In the genomic region with DNA sequence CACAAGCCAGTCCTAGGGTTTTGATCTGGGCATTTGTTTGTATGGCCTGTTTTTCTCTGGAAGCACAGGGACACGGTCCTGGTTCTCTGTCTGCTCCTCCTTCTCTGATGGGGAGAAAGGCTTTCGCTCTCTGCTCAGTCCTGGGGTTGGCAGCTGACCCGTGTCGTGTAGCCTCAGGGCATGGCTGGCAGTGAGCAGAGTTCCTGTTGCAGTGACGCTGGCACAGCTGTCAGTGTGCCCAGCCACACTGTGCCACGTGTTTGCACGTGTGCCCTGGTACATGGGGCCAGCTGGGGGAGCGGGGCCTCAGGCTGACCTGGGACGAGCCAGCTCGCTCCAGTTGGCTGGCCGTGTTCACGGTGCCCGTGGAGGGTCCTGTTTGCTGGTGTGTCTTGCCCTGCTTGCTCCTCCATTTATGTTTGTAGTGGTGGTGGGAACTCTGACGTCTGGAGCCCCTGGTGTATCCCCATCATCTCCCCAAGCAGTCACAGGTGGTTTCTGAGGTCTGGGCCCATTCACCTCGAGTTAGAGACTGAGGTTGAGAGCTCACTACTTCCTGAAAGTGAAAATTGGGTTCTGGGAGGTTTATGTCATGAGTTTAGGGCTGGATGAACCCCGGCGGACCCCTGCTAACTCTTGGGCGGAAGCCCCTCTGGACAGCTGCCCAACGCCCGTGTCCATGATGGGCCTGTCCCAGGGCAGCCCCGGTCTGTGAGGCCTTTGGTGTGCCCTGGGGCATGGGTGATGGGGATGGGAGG, we compare ENCODE assay signal across 15 cellular contexts. TPM values are rescaled to one million over a fixed set of nuclear protein-coding genes. Genes with fewer than 3 reads are reported as not detected.
DNase-seq lines count a peak whose midpoint lies in the region; ATAC-seq and TF ChIP-seq lines count a peak whose summit lies in the region.
"Had no signal": no experiment of that assay in that cellular context is flagged by ENCODE, and none has a peak within 500 bp of the region (broad histone marks: within the 10 kb centered on the region; RNA-seq: fewer than 3 reads in every experiment).

No MANE protein-coding gene starts in this region.

- peak overlapping the region; percentile 52 for H3K27ac Mint-ChIP-seq in activated T-helper 17 cell treated with anti-CD3 and anti-CD28 coated beads, Interleukin-2, amount 50 U/mL, for 72 hours
- peak overlapping the region in 3 of 7 donors; percentile 54 to 64 (median 55) for H3K27ac Mint-ChIP-seq in CD14-positive monocyte
- H3K27ac Mint-ChIP-seq: GM23338 had no signal

- in situ Hi-C loops in GM13976 (cut with MboI; ENCODE audit: low sequenced_read_pairs, unreplicated experiment), result no loop called here

- peaks cover 75% of the 10 kb centered on the region for H3K36me3 Mint-ChIP-seq in activated T-helper 17 cell treated with anti-CD3 and anti-CD28 coated beads, Interleukin-2, amount 50 U/mL, for 72 hours (ENCODE audit: low read depth)
- H3K36me3 Mint-ChIP-seq in CD14-positive monocyte, result peaks cover 77 to 91% of the 10 kb centered on the region in 2 donors

- no peak for TF ChIP-seq CTCF in GM13976 (IDR thresholded peaks at IDR 0.05; ENCODE audit: borderline replicate concordance, control extremely low read depth, extremely low read depth, insufficient read depth, missing control alignments)
- TF ChIP-seq CTCF in CD14-positive monocyte (IDR thresholded peaks at IDR 0.05), result no peak

- DNase-seq in GM13976 (ENCODE audit: low spot score) (peak; percentile 74), myocyte (ENCODE audit: low read depth) (peak; percentile 71), CD14-positive monocyte (ENCODE audit: low spot score) (no peak), GOT3 (lab: John Stamatoyannopoulos, UW) (no peak), NCI-H2196 (lab: John Stamatoyannopoulos, UW; ENCODE audit: unreplicated experiment) (no peak)
- DNase-seq: AML-193; cortex of kidney; MM.1S; mucosa of descending colon; stimulated activated CD4-positive, alpha-beta T cell treated with anti-CD3 and anti-CD28 coated beads, Interleukin-4, amount 100 ng/mL, for 4 hours had no signal

- H3K9me3 Mint-ChIP-seq in activated T-helper 17 cell treated with anti-CD3 and anti-CD28 coated beads, Interleukin-2, amount 50 U/mL, for 72 hours, result no peaks in the 10 kb centered on the region
- no peaks in the 10 kb centered on the region for H3K9me3 Mint-ChIP-seq in CD14-positive monocyte
- H3K9me3 Mint-ChIP-seq: GM23338 had no signal

- ATAC-seq in activated T-helper 17 cell treated with anti-CD3 and anti-CD28 coated beads, Interleukin-2, amount 50 U/mL, for 72 hours (replicated peaks), result peak; percentile 69
- ATAC-seq: GM23338 had no signal

- H3K27me3 Mint-ChIP-seq in activated T-helper 17 cell treated with anti-CD3 and anti-CD28 coated beads, Interleukin-2, amount 50 U/mL, for 72 hours, result no peaks in the 10 kb centered on the region
- H3K27me3 Mint-ChIP-seq in CD14-positive monocyte (ENCODE audit: low read depth in 3 of 3), result no peaks in the 10 kb centered on the region

- H3K4me3 Mint-ChIP-seq in activated T-helper 17 cell treated with anti-CD3 and anti-CD28 coated beads, Interleukin-2, amount 50 U/mL, for 72 hours, result no peak overlapping the region
- no peak overlapping the region for H3K4me3 Mint-ChIP-seq in CD14-positive monocyte
- H3K4me3 Mint-ChIP-seq: GM23338 had no signal

- no peaks in the 10 kb centered on the region for H3K4me1 Mint-ChIP-seq in activated T-helper 17 cell treated with anti-CD3 and anti-CD28 coated beads, Interleukin-2, amount 50 U/mL, for 72 hours
- peaks cover 12% of the 10 kb centered on the region for H3K4me1 Mint-ChIP-seq in CD14-positive monocyte
- H3K4me1 Mint-ChIP-seq: GM23338 had no signal

- intact Hi-C loops in CD14-positive monocyte (cut with micrococcal nuclease), result no loop called here

RNA-seq across cellular contexts. Expression of a gene that starts 10.2 kb away (rescaled TPM):
- total RNA-seq in activated T-helper 17 cell treated with anti-CD3 and anti-CD28 coated beads, Interleukin-2, amount 50 U/mL, for 72 hours, result 10 to 100 TPM; 46.8 to 53.4 TPM
- 49.3 and 60.7 TPM in 2 replicates for total RNA-seq in myocyte
- 50.6 TPM for polyA plus RNA-seq in myocyte (2012)
- polyA plus RNA-seq in CD14-positive monocyte, result 1 to 10 TPM; 5.9 to 7.4 TPM

RNA-seq across cellular contexts. Expression of a gene that starts 19.6 kb away (rescaled TPM):
- total RNA-seq in activated T-helper 17 cell treated with anti-CD3 and anti-CD28 coated beads, Interleukin-2, amount 50 U/mL, for 72 hours, result 10 to 100 TPM; 54.8 to 92.9 TPM
- total RNA-seq in myocyte, result 94.4 and 99.0 TPM in 2 replicates
- 118 TPM for polyA plus RNA-seq in myocyte (2012)
- polyA plus RNA-seq in CD14-positive monocyte, result 100 to 1,000 TPM; 144 to 167 TPM

RNA-seq across cellular contexts. Expression of a gene that starts 23.4 kb away (rescaled TPM):
- total RNA-seq in activated T-helper 17 cell treated with anti-CD3 and anti-CD28 coated beads, Interleukin-2, amount 50 U/mL, for 72 hours, result under 1 TPM in 1 of 2 donors, not detected in 1; 0.19 TPM
- total RNA-seq in myocyte, result not detected in 2 replicates
- not detected for polyA plus RNA-seq in myocyte (2012)
- polyA plus RNA-seq in CD14-positive monocyte, result not detected
- total RNA-seq: Daoy, GM23338, mucosa of descending colon, pulmonary artery endothelial cell, SK-MEL-5 had no signal
- polyA plus RNA-seq: GM23338 had no signal

RNA-seq across cellular contexts. Expression of a gene that starts 53.6 kb away (rescaled TPM):
- total RNA-seq in activated T-helper 17 cell treated with anti-CD3 and anti-CD28 coated beads, Interleukin-2, amount 50 U/mL, for 72 hours, result 1 to 10 TPM in 1 of 2 donors, under 1 TPM in 1; 0.54 to 6.2 TPM
- total RNA-seq in myocyte, result 19.6 and 20.9 TPM in 2 replicates
- 9.0 TPM for polyA plus RNA-seq in myocyte (2012)
- under 1 TPM; 0.07 to 0.37 TPM for polyA plus RNA-seq in CD14-positive monocyte

Comparison
In these comparisons a context has a peak if more than half of its experiments do, and no peak if none do; other contexts are left out.
1. DNase-seq: peak in GM13976 (single experiment) and myocyte (single experiment); none in CD14-positive monocyte (single experiment), GOT3 (single experiment) and NCI-H2196 (single experiment).